In the genomic region with DNA sequence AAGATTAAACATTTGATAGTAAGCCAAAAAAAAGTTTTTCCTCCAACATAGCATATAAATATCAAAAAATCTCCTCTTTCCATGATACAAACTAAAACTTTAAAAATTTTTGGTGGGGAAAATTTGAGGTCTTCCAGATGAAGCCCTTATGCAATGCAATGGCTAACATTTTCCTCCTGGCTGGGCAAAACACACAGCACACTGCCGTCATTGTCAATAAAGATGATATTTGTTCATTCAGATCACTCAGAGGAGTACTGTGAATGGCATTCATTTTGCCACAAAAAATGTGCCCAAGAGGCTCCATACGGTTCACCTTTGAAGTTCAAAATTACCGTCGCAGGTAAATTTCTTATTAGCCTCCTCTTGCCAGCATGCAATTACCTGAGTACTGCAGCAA, we compare ENCODE assay signal across 16 cellular contexts. TPM values are rescaled to one million over a fixed set of nuclear protein-coding genes. Genes with fewer than 3 reads are reported as not detected.
A peak's percentile ranks its signal among the peaks of the same experiment; 100 is the strongest.
DNase-seq lines count a peak whose midpoint lies in the region; ATAC-seq and TF ChIP-seq lines count a peak whose summit lies in the region.
"Had no signal": no experiment of that assay in that cellular context is flagged by ENCODE, and none has a peak within 500 bp of the region (broad histone marks: within the 10 kb centered on the region; RNA-seq: fewer than 3 reads in every experiment).

No MANE protein-coding gene starts in this region.

- H3K23ac ChIP-seq in mesenchymal stem cell (ENCODE audit: low read length in 2 of 2), result no peak overlapping the region

- no peak overlapping the region for H3K4me3 Mint-ChIP-seq in CD8-positive, alpha-beta memory T cell
- H3K4me3 Mint-ChIP-seq: CD4-positive, alpha-beta memory T cell; HFFc6 had no signal

- peaks cover 4% of the 10 kb centered on the region for H3K79me1 ChIP-seq in mesenchymal stem cell (replicated peaks; ENCODE audit: low read length, poor library complexity, severe bottlenecking)

- no peak overlapping the region for H3K9ac ChIP-seq in KMS-11
- H3K9ac ChIP-seq in mesenchymal stem cell (ENCODE audit: low read length), result no peak overlapping the region

- H3K9me3 ChIP-seq in mesenchymal stem cell (ENCODE audit: control insufficient read depth, low read length), result no peaks in the 10 kb centered on the region
- no peaks in the 10 kb centered on the region for H3K9me3 ChIP-seq in CD8-positive, alpha-beta memory T cell (ENCODE audit: low read length)
- H3K9me3 ChIP-seq: BE2C, Caco-2 had no signal

- H3K27ac ChIP-seq in KMS-11 (peak overlapping the region; percentile 86), cingulate gyrus (ENCODE audit: low read depth, low read length) (peak overlapping the region; percentile 2), mesenchymal stem cell (ENCODE audit: low read length, poor library complexity, severe bottlenecking) (no peak overlapping the region), temporal lobe (ENCODE audit: low read depth, low read length) (peak overlapping the region; percentile 69)
- no peak overlapping the region for H3K27ac ChIP-seq in CD8-positive, alpha-beta memory T cell (ENCODE audit: low read depth, low read length)
- H3K27ac ChIP-seq: C4-2B had no signal

- H3K36me3 Mint-ChIP-seq in CD8-positive, alpha-beta memory T cell, result peaks cover 21 to 92% (median 50%) of the 10 kb centered on the region in 3 donors

- H2BK15ac ChIP-seq in mesenchymal stem cell (ENCODE audit: low read depth, poor library complexity, severe bottlenecking), result no peak overlapping the region

- CTCF ChIA-PET in CD8-positive, alpha-beta memory T cell (lab: Charles Lee), result no interaction called here

- no peak for TF ChIP-seq CTCF in KMS-11 (conservative IDR thresholded peaks at IDR 0.05; ENCODE audit: low read depth, low read length)

- no peak overlapping the region for H2BK12ac ChIP-seq in mesenchymal stem cell (ENCODE audit: low read length in 2 of 2)

- H2AK5ac ChIP-seq in mesenchymal stem cell (ENCODE audit: low read length, severe bottlenecking), result no peak overlapping the region

- H3K9me3 Mint-ChIP-seq in CD8-positive, alpha-beta memory T cell, result no peaks in the 10 kb centered on the region
- H3K9me3 Mint-ChIP-seq: CD4-positive, alpha-beta memory T cell; HFFc6 had no signal

- no peak overlapping the region for H3K4me3 ChIP-seq in KMS-11 (IDR thresholded peaks at IDR 0.05; ENCODE audit: insufficient read depth, low read depth, low read length)
- H3K4me3 ChIP-seq in mesenchymal stem cell (ENCODE audit: insufficient read depth in 1 of 2, low read depth in 1 of 2, low read length in 2 of 2), result no peak overlapping the region
- H3K4me3 ChIP-seq in CD8-positive, alpha-beta memory T cell (ENCODE audit: low read length), result no peak overlapping the region

- peaks cover 0 to 3% (median 0%) of the 10 kb centered on the region in 3 donors for H3K4me1 Mint-ChIP-seq in CD8-positive, alpha-beta memory T cell
- H3K4me1 Mint-ChIP-seq: CD4-positive, alpha-beta memory T cell had no signal

- no peak for ATAC-seq in GM19455 (IDR thresholded peaks at IDR 0.05; ENCODE audit: unreplicated experiment)
- ATAC-seq: HepG2 had no signal

- no peak overlapping the region for H3K4ac ChIP-seq in mesenchymal stem cell (ENCODE audit: low read depth in 1 of 2, low read length in 2 of 2)

- no peaks in the 10 kb centered on the region; the same call in 1 of the 2 replicates for H3K79me2 ChIP-seq in KMS-11 (ENCODE audit: insufficient read depth, low read depth)

- POLR2A ChIA-PET in CD8-positive, alpha-beta memory T cell (lab: Charles Lee), result no interaction called here

- no peak overlapping the region for H4K8ac ChIP-seq in mesenchymal stem cell (ENCODE audit: low read length)

- H3K14ac ChIP-seq in mesenchymal stem cell (ENCODE audit: low read length in 2 of 2), result no peak overlapping the region

- 100% methylated on average over 4 of the region's 4 CpGs for WGBS in mesenchymal stem cell

- H3K36me3 ChIP-seq in KMS-11 (ENCODE audit: insufficient read depth), result peaks cover 6% of the 10 kb centered on the region; the same call in 1 of the 2 replicates
- H3K36me3 ChIP-seq in mesenchymal stem cell (ENCODE audit: control insufficient read depth in 1 of 2, insufficient read depth in 2 of 2, low read depth in 1 of 2, low read length in 2 of 2), result peaks cover 9 to 69% of the 10 kb centered on the region in 2 experiments
- peaks cover 35% of the 10 kb centered on the region for H3K36me3 ChIP-seq in CD8-positive, alpha-beta memory T cell (ENCODE audit: insufficient read depth, low read length)

- H3K27me3 ChIP-seq in KMS-11 (ENCODE audit: insufficient read depth, low read depth), result no peaks in the 10 kb centered on the region
- H3K27me3 ChIP-seq in mesenchymal stem cell (ENCODE audit: control insufficient read depth in 1 of 2, insufficient read depth in 1 of 2, low read length in 2 of 2), result no peaks in the 10 kb centered on the region
- no peaks in the 10 kb centered on the region for H3K27me3 ChIP-seq in CD8-positive, alpha-beta memory T cell (ENCODE audit: insufficient read depth, low read length, poor library complexity, severe bottlenecking)
- H3K27me3 ChIP-seq: BE2C had no signal

- H2BK5ac ChIP-seq in mesenchymal stem cell (ENCODE audit: low read depth, low read length, poor library complexity, severe bottlenecking), result peak overlapping the region; percentile 21

- H3K4me1 ChIP-seq in KMS-11 (ENCODE audit: low read depth, poor library complexity, severe bottlenecking) (peaks cover 77% of the 10 kb centered on the region), mesenchymal stem cell (ENCODE audit: control insufficient read depth, insufficient read depth, low read depth, low read length) (peaks cover 2% of the 10 kb centered on the region)
- H3K4me1 ChIP-seq in CD8-positive, alpha-beta memory T cell (ENCODE audit: insufficient read depth, low read length), result no peaks in the 10 kb centered on the region
- H3K4me1 ChIP-seq: BE2C, Caco-2 had no signal

- H2BK120ac ChIP-seq in mesenchymal stem cell (ENCODE audit: low read depth, low read length), result no peak overlapping the region

- H3K27me3 Mint-ChIP-seq in CD8-positive, alpha-beta memory T cell, result no peaks in the 10 kb centered on the region
- H3K27me3 Mint-ChIP-seq: CD4-positive, alpha-beta memory T cell had no signal

- H3K4me2 ChIP-seq in KMS-11 (peak overlapping the region; percentile 68), mesenchymal stem cell (ENCODE audit: low read length, poor library complexity, severe bottlenecking) (no peak overlapping the region)

- H4K20me1 ChIP-seq in KMS-11 (ENCODE audit: insufficient read depth), result no peaks in the 10 kb centered on the region

- no peak for DNase-seq in mesenchymal stem cell
- no peak for DNase-seq in CD8-positive, alpha-beta memory T cell
- DNase-seq in DMS79 treated with DMSO at 0.1 percent for 48 hours (lab: John Stamatoyannopoulos, UW), result no peak
- DNase-seq: ACHN; BE2C; Caco-2; CD4-positive, alpha-beta memory T cell; GF-D8; HCEC 1CT; HFFc6 had no signal

- no peak overlapping the region for H3K18ac ChIP-seq in mesenchymal stem cell (ENCODE audit: low read depth in 1 of 2, low read length in 2 of 2)

- no peak overlapping the region for H2AFZ ChIP-seq in KMS-11 (ENCODE audit: low read depth)
- no peak overlapping the region for H2AFZ ChIP-seq in mesenchymal stem cell (ENCODE audit: low read depth, low read length)

- H3K27ac Mint-ChIP-seq in CD8-positive, alpha-beta memory T cell, result no peak overlapping the region
- H3K27ac Mint-ChIP-seq: CD4-positive, alpha-beta memory T cell; HFFc6 had no signal

- no peak overlapping the region for H4K91ac ChIP-seq in mesenchymal stem cell (ENCODE audit: low read length)

RNA-seq across cellular contexts. Expression of gene CILK1, which starts 30.3 kb away (rescaled TPM):
- polyA plus RNA-seq in mesenchymal stem cell (2013, experiment 1 of 2), result 12.2 TPM
- polyA plus RNA-seq in mesenchymal stem cell (2013, experiment 2 of 2), result 12.6 TPM
- total RNA-seq in temporal lobe, result 30.0 TPM
- 1 to 10 TPM; 7.4 to 7.7 TPM for total RNA-seq in CD8-positive, alpha-beta memory T cell
- polyA plus RNA-seq in CD8-positive, alpha-beta memory T cell, result 5.5 TPM

RNA-seq across cellular contexts. Expression of gene FBXO9, which starts 33.9 kb away (rescaled TPM):
- 47.0 TPM for polyA plus RNA-seq in mesenchymal stem cell (2013, experiment 1 of 2)
- polyA plus RNA-seq in mesenchymal stem cell (2013, experiment 2 of 2), result 49.2 TPM
- total RNA-seq in temporal lobe, result 32.7 TPM
- 10 to 100 TPM; 62.7 to 71.2 TPM for total RNA-seq in CD8-positive, alpha-beta memory T cell
- polyA plus RNA-seq in CD8-positive, alpha-beta memory T cell, result 57.3 TPM

RNA-seq across cellular contexts. Expression of gene GSTA4, which starts 36.2 kb away (rescaled TPM):
- 24.9 TPM for polyA plus RNA-seq in mesenchymal stem cell (2013, experiment 1 of 2)
- 25.5 TPM for polyA plus RNA-seq in mesenchymal stem cell (2013, experiment 2 of 2)
- total RNA-seq in temporal lobe, result 93.4 TPM
- total RNA-seq in CD8-positive, alpha-beta memory T cell, result 1 to 10 TPM; 4.9 TPM
- polyA plus RNA-seq in CD8-positive, alpha-beta memory T cell, result 4.6 TPM
- total RNA-seq: CD4-positive, alpha-beta memory T cell had no signal

Comparison
In these comparisons a context has a peak if more than half of its experiments do, and no peak if none do; other contexts are left out.
1. H3K27ac ChIP-seq: peak in KMS-11 (single experiment), cingulate gyrus (single experiment) and temporal lobe (single experiment); none in mesenchymal stem cell (single experiment) and CD8-positive, alpha-beta memory T cell (single experiment).
2. RNA of gene GSTA4, which starts 36.2 kb away (total RNA-seq): 93.4 TPM in temporal lobe (single experiment); 4.9 TPM in CD8-positive, alpha-beta memory T cell; every median in the first group is over 10 times any median in the second.